Comparison of ENCODE assay signal across 15 cellular contexts in genomic region chr17:70808596-70808995, GRCh38.
A peak's percentile ranks its signal among the peaks of the same experiment; 100 is the strongest.
DNase-seq lines count a peak whose midpoint lies in the region; ATAC-seq and TF ChIP-seq lines count a peak whose summit lies in the region.
"Had no signal": no experiment of that assay in that cellular context is flagged by ENCODE, and none has a peak within 500 bp of the region (broad histone marks: within the 10 kb centered on the region; RNA-seq: fewer than 3 reads in every experiment).

No MANE protein-coding gene starts in this region.

- no peak overlapping the region for H3K4me3 Mint-ChIP-seq in Calu3 (ENCODE audit: low read depth, unreplicated experiment)
- H3K4me3 Mint-ChIP-seq: CD4-positive, CD25-positive, alpha-beta regulatory T cell; nephron had no signal

- H3K4me1 Mint-ChIP-seq in Calu3 (ENCODE audit: low read depth, unreplicated experiment): no peaks in the 10 kb centered on the region
- H3K4me1 Mint-ChIP-seq: CD4-positive, CD25-positive, alpha-beta regulatory T cell; nephron had no signal

- H3K27ac Mint-ChIP-seq in Calu3 (ENCODE audit: unreplicated experiment): no peak overlapping the region
- H3K27ac Mint-ChIP-seq: CD4-positive, CD25-positive, alpha-beta regulatory T cell; nephron had no signal

- H3K36me3 Mint-ChIP-seq in Calu3 (ENCODE audit: insufficient read depth, unreplicated experiment): no peaks in the 10 kb centered on the region
- H3K36me3 Mint-ChIP-seq: CD4-positive, CD25-positive, alpha-beta regulatory T cell had no signal

- TF ChIP-seq CTCF in Calu3 (IDR thresholded peaks at IDR 0.05; ENCODE audit: unreplicated experiment): peak; percentile 17

- intact Hi-C loops in Calu3 (cut with micrococcal nuclease; ENCODE audit: unreplicated experiment): no loop called here

- H3K27me3 Mint-ChIP-seq in Calu3 (ENCODE audit: unreplicated experiment): no peaks in the 10 kb centered on the region
- H3K27me3 Mint-ChIP-seq: CD4-positive, CD25-positive, alpha-beta regulatory T cell had no signal

- DNase-seq in Calu3: peak; percentile 3
- peak; percentile 7 for DNase-seq in HT1080 (ENCODE audit: low read depth)
- DNase-seq in SK-N-DZ (ENCODE audit: low spot score): peak; percentile 12
- DNase-seq in iPS-NIHi11 (ENCODE audit: low spot score): peak; percentile 35
- no peak for DNase-seq in NCI-H1694 treated with DMSO at 0.1 percent for 48 hours (lab: John Stamatoyannopoulos, UW)
- no peak for DNase-seq in NCI-H446 (lab: John Stamatoyannopoulos, UW)
- DNase-seq: activated CD8-positive, alpha-beta memory T cell treated with anti-CD3 and anti-CD28 coated beads, Interleukin-2, amount 50 U/mL, for 48 hours; CD4-positive, CD25-positive, alpha-beta regulatory T cell; central memory CD4-positive, alpha-beta T cell; head of caudate nucleus; NCI-H187 treated with DMSO at 0.1 percent for 48 hours; stimulated activated CD4-positive, alpha-beta T cell treated with anti-CD3 and anti-CD28 coated beads, Interleukin-4, amount 100 ng/mL, for 4 hours had no signal

- BruUV-seq in Calu3 (replicated peaks; lab: Mats Ljungman, UMichigan): no TSS peak

- ATAC-seq in GM21447 (IDR thresholded peaks at IDR 0.05; ENCODE audit: unreplicated experiment) (no peak), HG02852 (IDR thresholded peaks at IDR 0.05; ENCODE audit: unreplicated experiment) (no peak)

- peaks cover 2% of the 10 kb centered on the region for H3K9me3 Mint-ChIP-seq in Calu3 (ENCODE audit: low read depth, unreplicated experiment)

- CTCF ChIA-PET in Calu3 (lab: Charles Lee): no interaction called here

Comparison
In these comparisons a context has a peak if more than half of its experiments do, and no peak if none do; other contexts are left out.
1. DNase-seq: peak in Calu3 (single experiment), HT1080 (single experiment), SK-N-DZ (single experiment) and iPS-NIHi11 (single experiment); none in NCI-H1694 treated with DMSO at 0.1 percent for 48 hours (single experiment) and NCI-H446 (0 of 2).